In genomic region chr17:67280279-67280678, GRCh38 we compare ENCODE assay signal across 13 cellular contexts. TPM values are rescaled to one million over a fixed set of nuclear protein-coding genes. Genes with fewer than 3 reads are reported as not detected.
DNase-seq lines count a peak whose midpoint lies in the region; ATAC-seq, FAIRE-seq and TF ChIP-seq lines count a peak whose summit lies in the region.
"Had no signal": no experiment of that assay in that cellular context is flagged by ENCODE, and none has a peak within 500 bp of the region (broad histone marks: within the 10 kb centered on the region; RNA-seq: fewer than 3 reads in every experiment).

No MANE protein-coding gene starts in this region.

- H3K4me1 ChIP-seq in keratinocyte (ENCODE audit: control insufficient read depth, extremely low read depth, insufficient read depth, low read length) (peaks cover 24% of the 10 kb centered on the region), tibial nerve (peaks cover 0 to 11% (median 0%) of the 10 kb centered on the region in 4 donors)

- H4K20me1 ChIP-seq in keratinocyte (ENCODE audit: control insufficient read depth, extremely low read depth, insufficient read depth, low read length): no peaks in the 10 kb centered on the region

- ATAC-seq in GM19455 (IDR thresholded peaks at IDR 0.05; ENCODE audit: unreplicated experiment) (no peak), GM21360 (IDR thresholded peaks at IDR 0.05; ENCODE audit: unreplicated experiment) (no peak)
- ATAC-seq: activated naive CD4-positive, alpha-beta T cell treated with anti-CD3 and anti-CD28 coated beads, Interleukin-2, amount 50 U/mL, for 72 hours; stimulated activated memory B cell treated with anti-CD40 and anti-IgM and Interleukin-4, amounts not matched to agents 10 μg/mL and 1 μg/mL and 100 μg/mL, for 72 hours had no signal

- H2AFZ ChIP-seq in keratinocyte (ENCODE audit: control insufficient read depth, low read length): peak overlapping the region; percentile 87

- FAIRE-seq in bronchial epithelial cell (lab: Jason Lieb, UNC) (peak; percentile 94), keratinocyte (lab: Jason Lieb, UNC) (peak; percentile 95)

- no peaks in the 10 kb centered on the region for H3K79me2 ChIP-seq in keratinocyte (ENCODE audit: control insufficient read depth, insufficient read depth, low read length)

- no peak overlapping the region for H3K4me3 ChIP-seq in bronchial epithelial cell (ENCODE audit: low read depth, low read length)
- no peak overlapping the region for H3K4me3 ChIP-seq in keratinocyte (ENCODE audit: control insufficient read depth in 2 of 3, extremely low read depth in 1 of 3, insufficient read depth in 2 of 3, low read depth in 1 of 3, low read length in 3 of 3)
- no peak overlapping the region for H3K4me3 ChIP-seq in tibial nerve
- H3K4me3 ChIP-seq: esophagus muscularis mucosa, SK-N-MC had no signal

- H3K27me3 ChIP-seq in bronchial epithelial cell (ENCODE audit: control insufficient read depth, insufficient read depth, low read length) (no peaks in the 10 kb centered on the region), keratinocyte (ENCODE audit: control insufficient read depth, extremely low read depth, insufficient read depth, low read length) (no peaks in the 10 kb centered on the region), tibial nerve (no peaks in the 10 kb centered on the region)
- H3K27me3 ChIP-seq: esophagus muscularis mucosa had no signal

- TF ChIP-seq CTCF in bronchial epithelial cell (IDR thresholded peaks at IDR 0.05; ENCODE audit: insufficient read depth, low read length, severe bottlenecking) (no peak), keratinocyte (optimal IDR thresholded peaks at IDR 0.05 in 1 of 3, IDR thresholded peaks at IDR 0.05 in 1 of 3, conservative IDR thresholded peaks at IDR 0.05 in 1 of 3; ENCODE audit: extremely low read depth in 1 of 3, insufficient read depth in 2 of 3, low read length in 3 of 3) (no peak), tibial nerve (IDR thresholded peaks at IDR 0.05) (no peak)

- H3K9me3 ChIP-seq in keratinocyte (ENCODE audit: control insufficient read depth, low read depth, low read length): no peaks in the 10 kb centered on the region
- H3K9me3 ChIP-seq in tibial nerve: no peaks in the 10 kb centered on the region
- H3K9me3 ChIP-seq: esophagus muscularis mucosa had no signal

- TF ChIP-seq POLR2A in tibial nerve (IDR thresholded peaks at IDR 0.05): no peak

- 44 to 54% methylated on average over 6 of the region's 6 CpGs for WGBS in tibial nerve, 2 donors

- peak overlapping the region; percentile 45 for H3K4me2 ChIP-seq in keratinocyte (ENCODE audit: control insufficient read depth, extremely low read depth, insufficient read depth, low read depth, low read length)

- no peaks in the 10 kb centered on the region for H3K9me1 ChIP-seq in keratinocyte (ENCODE audit: control insufficient read depth, extremely low read depth, insufficient read depth, low read length)

- H3K27ac ChIP-seq in keratinocyte (ENCODE audit: control insufficient read depth, insufficient read depth, low read length) (peak overlapping the region; percentile 42), tibial nerve (peak overlapping the region in 2 of 4 donors; percentile 42 to 56)
- H3K27ac ChIP-seq: esophagus muscularis mucosa, SK-N-MC had no signal

- peak; percentile 47 for DNase-seq in NCI-H2029 treated with DMSO at 0.1 percent for 48 hours (lab: John Stamatoyannopoulos, UW)
- DNase-seq in bronchial epithelial cell (ENCODE audit: low read depth): peak; percentile 99
- DNase-seq in keratinocyte (ENCODE audit: low read depth, low spot score): peak; percentile 70
- peak; percentile 23 to 60 for DNase-seq in tibial nerve (ENCODE audit: low spot score in 2 of 2)
- no peak for DNase-seq in OCI-M2 (lab: John Stamatoyannopoulos, UW; ENCODE audit: unreplicated experiment)
- DNase-seq: NCI-H1694 treated with DMSO at 0.1 percent for 48 hours; stimulated activated CD4-positive, alpha-beta T cell treated with anti-CD3 and anti-CD28 coated beads, Interleukin-4, amount 100 ng/mL, for 4 hours had no signal

- dilution Hi-C loops in keratinocyte (cut with MboI; ENCODE audit: extremely low pct_ligation_motif_present, low sequenced_read_pairs): no loop called here

- H3K9ac ChIP-seq in keratinocyte (ENCODE audit: control insufficient read depth, extremely low read depth, insufficient read depth, low read length): peak overlapping the region; percentile 18

- peak in 1 of 2 donors; percentile 32 for TF ChIP-seq EP300 in tibial nerve (IDR thresholded peaks at IDR 0.05)

- no peaks in the 10 kb centered on the region for H3K36me3 ChIP-seq in bronchial epithelial cell (ENCODE audit: control insufficient read depth, insufficient read depth, low read length)
- no peaks in the 10 kb centered on the region for H3K36me3 ChIP-seq in keratinocyte (ENCODE audit: control insufficient read depth in 2 of 2, extremely low read depth in 1 of 2, insufficient read depth in 2 of 2, low read length in 2 of 2)
- H3K36me3 ChIP-seq in tibial nerve: no peaks in the 10 kb centered on the region
- H3K36me3 ChIP-seq: esophagus muscularis mucosa had no signal

RNA-seq across cellular contexts. Expression of gene HELZ, which starts 35.3 kb away (rescaled TPM):
- total RNA-seq in bronchial epithelial cell (35.7 and 51.1 TPM in 2 replicates), tibial nerve (10 to 100 TPM; 47.3 to 95.4 (median 61.3) TPM)
- 11.7 to 18.2 TPM (median 13.5 TPM) in 3 replicates for polyA plus RNA-seq in keratinocyte
- polyA plus RNA-seq in keratinocyte (2011; ENCODE audit: low read depth): 10.4 TPM
- polyA plus RNA-seq in keratinocyte (2011; cell fraction: cytosol; rRNA removed): 7.6 and 15.3 TPM in 2 replicates
- 26.8 and 30.8 TPM in 2 replicates for polyA plus RNA-seq in keratinocyte (2011; cell fraction: nucleus; rRNA removed)
- 6.2 and 9.4 TPM in 2 replicates for polyA plus RNA-seq in keratinocyte (2012; ENCODE audit: low replicate concordance)
- polyA minus RNA-seq in keratinocyte: 18.6 to 94.3 TPM (median 38.5 TPM) in 3 replicates
- 25.5 TPM for polyA minus RNA-seq in keratinocyte (2011; cell fraction: cytosol; rRNA and poly(A)+ RNA removed)
- 60.2 and 113 TPM in 2 replicates for polyA minus RNA-seq in keratinocyte (2011; cell fraction: nucleus; rRNA and poly(A)+ RNA removed)
